In genomic region chr15:66838671-66839239, GRCh38 we compare ENCODE assay signal across 8 cellular contexts.
A peak's percentile ranks its signal among the peaks of the same experiment; 100 is the strongest.
DNase-seq lines count a peak whose midpoint lies in the region; ATAC-seq, FAIRE-seq and TF ChIP-seq lines count a peak whose summit lies in the region.

No MANE protein-coding gene starts in this region.

- TF ChIP-seq POLR2A in H54 (IDR thresholded peaks at IDR 0.05; ENCODE audit: low read depth, low read length) = no peak

- no peak overlapping the region for H3K27ac ChIP-seq in fibroblast of lung (ENCODE audit: insufficient read depth, low read length)
- H3K27ac ChIP-seq in tibial artery = peak overlapping the region in 1 of 2 donors; percentile 91

- H3K4me1 ChIP-seq in fibroblast of lung (ENCODE audit: control insufficient read depth, extremely low read depth, insufficient read depth, low read length) (peaks cover 27% of the 10 kb centered on the region), tibial artery (peaks cover 0 to 42% (median 35%) of the 10 kb centered on the region in 4 donors)

- no peak overlapping the region for H2AFZ ChIP-seq in fibroblast of lung (ENCODE audit: low read length)

- H3K4me2 ChIP-seq in fibroblast of lung (ENCODE audit: extremely low read depth, insufficient read depth, low read length) = no peak overlapping the region

- no peak for ATAC-seq in GM18867 (IDR thresholded peaks at IDR 0.05; ENCODE audit: unreplicated experiment)

- peaks cover 6% of the 10 kb centered on the region for H3K79me2 ChIP-seq in fibroblast of lung (ENCODE audit: control insufficient read depth, insufficient read depth, low read length)

- peak; percentile 62 to 81 for TF ChIP-seq CTCF in fibroblast of lung (conservative IDR thresholded peaks at IDR 0.05 in 1 of 2, IDR thresholded peaks at IDR 0.05 in 1 of 2; ENCODE audit: low read depth in 1 of 2, low read length in 2 of 2)
- peak; percentile 27 to 39 for TF ChIP-seq CTCF in tibial artery (IDR thresholded peaks at IDR 0.05)

- no peak for FAIRE-seq in H54 (lab: Jason Lieb, UNC)

- no peak overlapping the region for H3K4me3 ChIP-seq in fibroblast of lung (replicated peaks in 1 of 4; ENCODE audit: control extremely low read depth in 1 of 4, insufficient read depth in 1 of 4, low read depth in 3 of 4, low read length in 4 of 4)
- no peak overlapping the region for H3K4me3 ChIP-seq in tibial artery

- H4K20me1 ChIP-seq in fibroblast of lung (ENCODE audit: control insufficient read depth, extremely low read depth, insufficient read depth, low read length) = no peaks in the 10 kb centered on the region

- H3K9ac ChIP-seq in fibroblast of lung (ENCODE audit: insufficient read depth, low read length) = no peak overlapping the region

- no peaks in the 10 kb centered on the region for H3K36me3 ChIP-seq in fibroblast of lung (ENCODE audit: control insufficient read depth, insufficient read depth, low read length)
- no peaks in the 10 kb centered on the region for H3K36me3 ChIP-seq in tibial artery

- H3K27me3 ChIP-seq in fibroblast of lung (ENCODE audit: control insufficient read depth, insufficient read depth, low read length) (no peaks in the 10 kb centered on the region), tibial artery (no peaks in the 10 kb centered on the region)

- H3K9me3 ChIP-seq in fibroblast of lung (ENCODE audit: control insufficient read depth, insufficient read depth, low read depth, low read length) (no peaks in the 10 kb centered on the region), tibial artery (no peaks in the 10 kb centered on the region)

- peak; percentile 40 for DNase-seq in SIG-M5 treated with dmso at 0.1 percent for 504 hours (lab: John Stamatoyannopoulos, UW; ENCODE audit: unreplicated experiment)
- DNase-seq in SIG-M5 (lab: John Stamatoyannopoulos, UW) = no peak
- peak; percentile 57 for DNase-seq in RKO (ENCODE audit: low spot score)
- DNase-seq in fibroblast of lung (ENCODE audit: low read depth in 2 of 2) = peak; percentile 52 to 66
- no peak for DNase-seq in tibial artery
- DNase-seq in NCI-H2107 (lab: John Stamatoyannopoulos, UW) = no peak
- no peak for DNase-seq in H54 (ENCODE audit: insufficient read length, low spot score)

- intact Hi-C loops in tibial artery (cut with DNase I; ENCODE audit: low total_unique reads) = loop anchor here (5.0 kb wide), 1 partner anchor 46 kb away; no protein-coding TSS in a partner anchor

Comparison
In these comparisons a context has a peak if more than half of its experiments do, and no peak if none do; other contexts are left out.
1. DNase-seq: peak in SIG-M5 treated with dmso at 0.1 percent for 504 hours (single experiment), RKO (single experiment) and fibroblast of lung (2 of 2); none in SIG-M5 (single experiment), tibial artery (0 of 2), NCI-H2107 (single experiment) and H54 (single experiment).